In genomic region chr1:19484338-19484792, GRCh38 we compare ENCODE assay signal across 8 cellular contexts. TPM values are rescaled to one million over a fixed set of nuclear protein-coding genes. Genes with fewer than 3 reads are reported as not detected.
DNase-seq lines count a peak whose midpoint lies in the region; ATAC-seq, FAIRE-seq and TF ChIP-seq lines count a peak whose summit lies in the region.

No MANE protein-coding gene starts in this region.

- H3K9ac ChIP-seq in Loucy (ENCODE audit: low read depth, low read length, poor library complexity, severe bottlenecking) (peak overlapping the region; percentile 91), astrocyte (ENCODE audit: low read length) (peak overlapping the region; percentile 96), liver (ENCODE audit: low read depth in 1 of 2, low read length in 2 of 2) (peak overlapping the region; percentile 74 to 91)

- H3K27ac ChIP-seq in astrocyte (ENCODE audit: low read depth, low read length) (peak overlapping the region; percentile 81), liver (ENCODE audit: low read depth in 1 of 2, low read length in 2 of 2) (peak overlapping the region; percentile 89 to 95), testis (peak overlapping the region; percentile 99)

- no peaks in the 10 kb centered on the region for H3K36me3 ChIP-seq in Loucy (ENCODE audit: insufficient read depth, low read length)
- peaks cover 2% of the 10 kb centered on the region for H3K36me3 ChIP-seq in astrocyte (ENCODE audit: insufficient read depth, low read length)
- no peaks in the 10 kb centered on the region for H3K36me3 ChIP-seq in liver (ENCODE audit: control insufficient read depth in 4 of 4, insufficient read depth in 3 of 4, low read depth in 1 of 4, low read length in 3 of 4)
- H3K36me3 ChIP-seq in testis (ENCODE audit: low read depth, missing control alignments) = no peaks in the 10 kb centered on the region

- H3K4me1 ChIP-seq in Loucy (ENCODE audit: insufficient read depth, low read length, poor library complexity, severe bottlenecking) (peaks cover 67% of the 10 kb centered on the region), astrocyte (ENCODE audit: insufficient read depth, low read length) (peaks cover 35% of the 10 kb centered on the region), liver (ENCODE audit: control insufficient read depth in 4 of 4, insufficient read depth in 4 of 4, low read length in 3 of 4) (peaks cover 11 to 56% (median 30%) of the 10 kb centered on the region in 4 donors), testis (peaks cover 47% of the 10 kb centered on the region)

- peaks cover 11% of the 10 kb centered on the region for H3K36me3 Mint-ChIP-seq in astrocyte (ENCODE audit: low read depth, unreplicated experiment)

- peaks cover 58% of the 10 kb centered on the region for H3K4me1 Mint-ChIP-seq in astrocyte (ENCODE audit: low read depth, unreplicated experiment)

- peak overlapping the region; percentile 71 for H3K4me3 ChIP-seq in AG09309 (ENCODE audit: control insufficient read depth, low read depth, low read length)
- H3K4me3 ChIP-seq in Loucy (ENCODE audit: low read length, poor library complexity, severe bottlenecking) = peak overlapping the region; percentile 99
- H3K4me3 ChIP-seq in astrocyte (ENCODE audit: insufficient read depth, low read depth, low read length) = peak overlapping the region; percentile 89
- peak overlapping the region; percentile 78 to 94 (median 94) for H3K4me3 ChIP-seq in liver (ENCODE audit: low read depth in 1 of 3, low read length in 3 of 3)
- H3K4me3 ChIP-seq in testis = peak overlapping the region; percentile 100

- H3K27me3 Mint-ChIP-seq in astrocyte (ENCODE audit: low read depth, unreplicated experiment) = no peaks in the 10 kb centered on the region

- H3K27me3 ChIP-seq in Loucy (ENCODE audit: insufficient read depth, low read length, poor library complexity, severe bottlenecking) (peaks cover 5% of the 10 kb centered on the region), astrocyte (ENCODE audit: insufficient read depth, low read length) (no peaks in the 10 kb centered on the region), liver (ENCODE audit: control insufficient read depth in 4 of 4, insufficient read depth in 4 of 4, low read length in 3 of 4) (no peaks in the 10 kb centered on the region), testis (no peaks in the 10 kb centered on the region)

- no peaks in the 10 kb centered on the region for H3K9me2 ChIP-seq in Loucy (replicated peaks; ENCODE audit: low read depth, low read length)

- no peak for TF ChIP-seq RAD21 in liver (IDR thresholded peaks at IDR 0.05)

- 0 out of 2 replicates have a peak, but pooled peaks cover 7% of the 10 kb centered on the region for H3F3A ChIP-seq in Loucy (ENCODE audit: low read depth)

- H3K4me2 ChIP-seq in Loucy (ENCODE audit: low read depth, low read length, poor library complexity, severe bottlenecking) = peak overlapping the region; percentile 79
- H3K4me2 ChIP-seq in astrocyte (ENCODE audit: low read length) = peak overlapping the region; percentile 89

- ATAC-seq in HG03095 (IDR thresholded peaks at IDR 0.05; ENCODE audit: unreplicated experiment) (no peak), GM21529 (IDR thresholded peaks at IDR 0.05; ENCODE audit: unreplicated experiment) (no peak)

- no peak overlapping the region for H2AFZ ChIP-seq in Loucy (ENCODE audit: low read length)
- H2AFZ ChIP-seq in astrocyte (ENCODE audit: low read depth, low read length) = no peak overlapping the region

- H3K9me3 ChIP-seq in Loucy (ENCODE audit: insufficient read depth, low read depth, low read length) (no peaks in the 10 kb centered on the region), astrocyte (ENCODE audit: insufficient read depth, low read depth, low read length) (no peaks in the 10 kb centered on the region), liver (ENCODE audit: control insufficient read depth in 4 of 4, low read length in 3 of 4) (no peaks in the 10 kb centered on the region), testis (no peaks in the 10 kb centered on the region)

- TF ChIP-seq CTCF in AG09309 (IDR thresholded peaks at IDR 0.05; ENCODE audit: control insufficient read depth, insufficient read depth, low read depth, low read length, missing control alignments) = no peak
- TF ChIP-seq CTCF in Loucy (conservative IDR thresholded peaks at IDR 0.05; ENCODE audit: low read length) = no peak
- no peak for TF ChIP-seq CTCF in astrocyte (IDR thresholded peaks at IDR 0.05; ENCODE audit: insufficient read depth, low read depth, low read length)
- no peak for TF ChIP-seq CTCF in liver (IDR thresholded peaks at IDR 0.05; ENCODE audit: low read depth, low read length, missing input control)
- no peak for TF ChIP-seq CTCF in testis (IDR thresholded peaks at IDR 0.05)

- WGBS in liver = 14% methylated on average over 32 of the region's 32 CpGs
- WGBS in testis, 2 donors = 1 to 2% methylated on average over 17 to 32 of the region's 32 CpGs

- peaks cover 72% of the 10 kb centered on the region for H3K79me2 ChIP-seq in Loucy (ENCODE audit: insufficient read depth, low read length)
- peaks cover 60% of the 10 kb centered on the region for H3K79me2 ChIP-seq in astrocyte (ENCODE audit: insufficient read depth, low read length)

- FAIRE-seq in astrocyte (lab: Jason Lieb, UNC) = no peak

- no peak for DNase-seq in AG09309 (ENCODE audit: low read depth)
- DNase-seq in astrocyte (ENCODE audit: low read depth) = no peak
- DNase-seq in testis = no peak
- DNase-seq in anterior cingulate cortex (lab: John Stamatoyannopoulos, UW) = no peak

- peak overlapping the region; percentile 97 for H3K4me3 Mint-ChIP-seq in astrocyte (ENCODE audit: unreplicated experiment)

- intact Hi-C loops in testis (cut with DNase I; ENCODE audit: low total_unique reads) = loop anchor here (10.0 kb wide), 2 partner anchors 90 to 160 kb away; partner anchors contain the start of gene NBL1

- peaks cover 1% of the 10 kb centered on the region for H3K9me3 Mint-ChIP-seq in astrocyte (ENCODE audit: unreplicated experiment)

- H4K20me1 ChIP-seq in Loucy (ENCODE audit: insufficient read depth, low read length, poor library complexity, severe bottlenecking) (peaks cover 55% of the 10 kb centered on the region), astrocyte (ENCODE audit: insufficient read depth, low read length) (peaks cover 56% of the 10 kb centered on the region)

- H3K27ac Mint-ChIP-seq in astrocyte (ENCODE audit: unreplicated experiment) = peak overlapping the region; percentile 69

- no peak for TF ChIP-seq POLR2A in testis (IDR thresholded peaks at IDR 0.05)

TF ChIP-seq in liver, 16 proteins besides CTCF, POLR2A, EP300 and RAD21 (continues in another document):
- no peak for TF ChIP-seq HNF4A (conservative IDR thresholded peaks at IDR 0.05)
- no peak for TF ChIP-seq MAX (IDR thresholded peaks at IDR 0.05)
- no peak for TF ChIP-seq NR2F2 (IDR thresholded peaks at IDR 0.05)
- TF ChIP-seq JUND (IDR thresholded peaks at IDR 0.05) = no peak
- TF ChIP-seq FOXA2 (IDR thresholded peaks at IDR 0.05) = no peak
- TF ChIP-seq ATF3 (IDR thresholded peaks at IDR 0.05) = no peak
- no peak for TF ChIP-seq REST (IDR thresholded peaks at IDR 0.05)
- no peak for TF ChIP-seq GABPA (IDR thresholded peaks at IDR 0.05 in 1 of 2, conservative IDR thresholded peaks at IDR 0.05 in 1 of 2)
- no peak for TF ChIP-seq ZBTB33 (IDR thresholded peaks at IDR 0.05)

RNA-seq across cellular contexts. Expression of gene CAPZB, which starts 1.0 kb away (rescaled TPM):
- total RNA-seq in astrocyte = 458 and 459 TPM in 2 replicates
- 10 to 100 TPM; 38.3 to 43.2 TPM for total RNA-seq in liver
- polyA plus RNA-seq in liver = 10 to 100 TPM; 59.0 to 98.9 TPM
- total RNA-seq in testis = 100 to 1,000 TPM; 147 to 207 TPM
- 502 TPM for polyA plus RNA-seq in testis (ENCODE audit: insufficient read depth, low read depth, low replicate concordance)
